In the genomic region with DNA sequence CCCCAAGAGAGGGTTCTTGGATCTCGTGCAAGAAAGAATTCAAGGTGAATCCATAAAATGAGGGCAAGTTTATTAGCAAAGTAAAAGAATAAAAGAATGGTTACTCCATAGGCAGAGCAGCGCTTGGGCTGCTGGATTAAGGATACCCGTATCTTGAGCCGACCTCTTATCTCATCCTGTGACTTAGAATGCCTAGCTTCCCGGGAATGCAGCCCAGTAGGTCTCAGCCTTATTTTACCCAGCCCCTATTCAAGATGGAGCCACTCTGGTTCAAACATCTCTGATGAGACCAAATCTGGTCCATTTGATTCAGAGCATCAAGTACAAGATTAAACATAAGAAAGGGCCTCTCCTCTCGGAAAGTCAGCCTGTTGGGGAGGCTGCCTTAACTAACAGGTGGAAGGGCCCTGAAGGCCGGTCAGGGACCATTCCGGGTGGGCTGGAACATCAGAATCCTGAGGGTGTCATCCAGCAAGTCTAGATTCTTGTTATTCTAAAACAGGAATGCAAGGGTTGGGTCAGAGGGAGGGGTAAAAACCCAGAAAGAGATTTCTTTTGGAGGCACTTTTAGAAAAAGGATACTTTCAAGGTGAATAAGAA, we compare ENCODE assay signal across 21 cellular contexts. TPM values are rescaled to one million over a fixed set of nuclear protein-coding genes. Genes with fewer than 3 reads are reported as not detected.
A peak's percentile ranks its signal among the peaks of the same experiment; 100 is the strongest.
DNase-seq lines count a peak whose midpoint lies in the region; ATAC-seq, FAIRE-seq and TF ChIP-seq lines count a peak whose summit lies in the region.
"Had no signal": no experiment of that assay in that cellular context is flagged by ENCODE, and none has a peak within 500 bp of the region (broad histone marks: within the 10 kb centered on the region; RNA-seq: fewer than 3 reads in every experiment).

No MANE protein-coding gene starts in this region.

- no peak for TF ChIP-seq EP300 in HepG2 (IDR thresholded peaks at IDR 0.05; ENCODE audit: low read depth in 2 of 2, low read length in 2 of 2)
- TF ChIP-seq EP300 in HepG2 (CRISPR knock-in tag; IDR thresholded peaks at IDR 0.05; ENCODE audit: borderline replicate concordance), result no peak
- no peak for TF ChIP-seq EP300 in upper lobe of left lung (IDR thresholded peaks at IDR 0.05)

- ATAC-seq in HepG2 (no peak), right lobe of liver (no peak), GM18867 (IDR thresholded peaks at IDR 0.05; ENCODE audit: unreplicated experiment) (no peak), upper lobe of left lung (ENCODE audit: low FRiP score in 2 of 2) (no peak)
- ATAC-seq in activated CD8-positive, alpha-beta T cell treated with anti-CD3 and anti-CD28 coated beads for 36 hours, result no peak
- ATAC-seq: esophagus mucosa, left ventricle myocardium superior, pancreas, PC-3 had no signal

- H3K9ac ChIP-seq in HepG2 (ENCODE audit: insufficient read depth, low read depth, low read length), result peak overlapping the region; percentile 37; the same call in 1 of the 2 replicates
- no peak overlapping the region for H3K9ac ChIP-seq in kidney (ENCODE audit: low read length in 2 of 2)

- H3K27me3 Mint-ChIP-seq in activated CD8-positive, alpha-beta T cell treated with anti-CD3 and anti-CD28 coated beads for 36 hours, result no peaks in the 10 kb centered on the region

- peak overlapping the region; percentile 65; the same call in 1 of the 2 replicates for H3K4me2 ChIP-seq in HepG2 (ENCODE audit: low read depth, low read length)

- TF ChIP-seq RAD21 in HepG2 (CRISPR knock-in tag; IDR thresholded peaks at IDR 0.05), result no peak

- H3K36me3 ChIP-seq in HepG2 (replicated peaks in 1 of 2; ENCODE audit: control insufficient read depth in 1 of 2, insufficient read depth in 2 of 2, low read length in 2 of 2) (no peaks in the 10 kb centered on the region; a peak in 1 of 5 replicates), right lobe of liver (no peaks in the 10 kb centered on the region), kidney (ENCODE audit: control insufficient read depth in 1 of 2, insufficient read depth in 2 of 2, low read length in 2 of 2) (no peaks in the 10 kb centered on the region), thyroid gland (no peaks in the 10 kb centered on the region), upper lobe of left lung (peaks cover 0 to 2% (median 1%) of the 10 kb centered on the region in 4 donors)
- H3K36me3 ChIP-seq: pancreas had no signal

- H3K27me3 ChIP-seq in HepG2 (ENCODE audit: control insufficient read depth in 1 of 2, insufficient read depth in 2 of 2, low read length in 2 of 2) (0 out of 5 replicates have a peak, but pooled peaks cover 0 to 4% of the 10 kb centered on the region in 2 experiments), right lobe of liver (no peaks in the 10 kb centered on the region), thyroid gland (no peaks in the 10 kb centered on the region), upper lobe of left lung (no peaks in the 10 kb centered on the region)
- H3K27me3 ChIP-seq: pancreas, testis had no signal

- no peaks in the 10 kb centered on the region for H4K20me1 ChIP-seq in HepG2 (ENCODE audit: insufficient read depth, low read length)

- BruUV-seq in HepG2 (replicated peaks; lab: Mats Ljungman, UMichigan), result no TSS peak

- intact Hi-C loops in HepG2 (cut with micrococcal nuclease; ENCODE audit: unreplicated experiment), result loop anchor here (1.0 to 2.0 kb wide), 3 partner anchors 13 to 41 kb away; no protein-coding TSS in a partner anchor
- intact Hi-C loops in right lobe of liver (cut with DNase I), result no loop called here
- intact Hi-C loops in activated CD8-positive, alpha-beta T cell treated with anti-CD3 and anti-CD28 coated beads for 36 hours (cut with micrococcal nuclease), result loop anchor here (5.0 kb wide), 1 partner anchor 42 kb away; no protein-coding TSS in a partner anchor
- intact Hi-C loops in kidney (cut with DNase I), result no loop called here
- intact Hi-C loops in thyroid gland (cut with DNase I), result no loop called here

- in situ Hi-C loops in HepG2 (cut with HindIII; ENCODE audit: extremely low pct_ligation_motif_present, low pct_unique_long_range_greater_than_20kb), result no loop called here

- H3K79me2 ChIP-seq in HepG2 (ENCODE audit: insufficient read depth, low read length), result no peaks in the 10 kb centered on the region

- H3K27ac ChIP-seq in HepG2 (ENCODE audit: extremely low read length, insufficient read depth, low read length) (peak overlapping the region; percentile 61), right lobe of liver (peak overlapping the region in 1 of 3 donors; percentile 69), kidney (ENCODE audit: low read depth in 2 of 2, low read length in 2 of 2) (no peak overlapping the region), thyroid gland (peak overlapping the region; percentile 14 to 95 (median 91)), upper lobe of left lung (no peak overlapping the region)
- H3K27ac ChIP-seq: pancreas, testis had no signal

- DNase-seq in HepG2 (ENCODE audit: low spot score), result no peak
- DNase-seq in right lobe of liver, result no peak
- DNase-seq in activated CD8-positive, alpha-beta T cell treated with anti-CD3 and anti-CD28 coated beads for 36 hours, result no peak
- DNase-seq in kidney, result peak; percentile 32
- no peak for DNase-seq in thyroid gland
- no peak for DNase-seq in UCSD-AML1 (lab: John Stamatoyannopoulos, UW; ENCODE audit: unreplicated experiment)
- no peak for DNase-seq in upper lobe of left lung
- DNase-seq: GOT3; left ventricle myocardium superior; NCI-H1048; NCI-H2107; NCI-H69; pancreas; PC-3; stimulated activated CD4-positive, alpha-beta T cell treated with anti-CD3 and anti-CD28 coated beads, Interleukin-2, amount 100 ng/mL, for 48 hours; testis had no signal

- TF ChIP-seq POLR2A in HepG2 (IDR thresholded peaks at IDR 0.05; ENCODE audit: insufficient read depth in 1 of 2, low read depth in 2 of 2, low read length in 2 of 2), result no peak
- TF ChIP-seq POLR2A in right lobe of liver (IDR thresholded peaks at IDR 0.05), result no peak
- TF ChIP-seq POLR2A in thyroid gland (IDR thresholded peaks at IDR 0.05), result no peak
- TF ChIP-seq POLR2A in upper lobe of left lung (IDR thresholded peaks at IDR 0.05), result no peak

- H3K9me3 ChIP-seq in HepG2 (ENCODE audit: low read length) (no peaks in the 10 kb centered on the region), right lobe of liver (no peaks in the 10 kb centered on the region), kidney (ENCODE audit: control insufficient read depth in 1 of 2, low read length in 2 of 2) (no peaks in the 10 kb centered on the region), thyroid gland (no peaks in the 10 kb centered on the region), upper lobe of left lung (no peaks in the 10 kb centered on the region)
- H3K9me3 ChIP-seq: pancreas, testis had no signal

- no peak overlapping the region for H2AFZ ChIP-seq in HepG2 (ENCODE audit: low read length)

- peak overlapping the region; percentile 84 for H3K4me3 Mint-ChIP-seq in activated CD8-positive, alpha-beta T cell treated with anti-CD3 and anti-CD28 coated beads for 36 hours

- H3K9me3 Mint-ChIP-seq in activated CD8-positive, alpha-beta T cell treated with anti-CD3 and anti-CD28 coated beads for 36 hours, result no peaks in the 10 kb centered on the region

- no peak for TF ChIP-seq CTCF in HepG2 (CRISPR knock-in tag; IDR thresholded peaks at IDR 0.05)
- TF ChIP-seq CTCF in right lobe of liver (IDR thresholded peaks at IDR 0.05), result no peak
- TF ChIP-seq CTCF in activated CD8-positive, alpha-beta T cell treated with anti-CD3 and anti-CD28 coated beads for 36 hours (IDR thresholded peaks at IDR 0.05), result no peak
- no peak for TF ChIP-seq CTCF in kidney (IDR thresholded peaks at IDR 0.05; ENCODE audit: borderline replicate concordance, extremely low read depth, insufficient read depth)
- TF ChIP-seq CTCF in thyroid gland (IDR thresholded peaks at IDR 0.05), result no peak
- no peak for TF ChIP-seq CTCF in upper lobe of left lung (IDR thresholded peaks at IDR 0.05)

- peak overlapping the region; percentile 79 for H3K27ac Mint-ChIP-seq in activated CD8-positive, alpha-beta T cell treated with anti-CD3 and anti-CD28 coated beads for 36 hours

- POLR2A ChIA-PET in HepG2 (lab: Yijun Ruan, JAX), result interaction anchor here (0.9 to 6.4 kb wide), 8 partner anchors 13 to 53 kb away, joined by 3 to 97 read pairs (median 9); a partner anchor contains a TSS
- POLR2A ChIA-PET in activated CD8-positive, alpha-beta T cell treated with anti-CD3 and anti-CD28 coated beads for 36 hours (lab: Charles Lee), result interaction anchor here (0.6 to 3.0 kb wide), 5 partner anchors 8 to 81 kb away, joined by 3 to 16 read pairs (median 3); no protein-coding TSS in a partner anchor

- H3K4me1 ChIP-seq in HepG2 (ENCODE audit: insufficient read depth, low read length) (peaks cover 70% of the 10 kb centered on the region), right lobe of liver (peaks cover 0 to 34% (median 9%) of the 10 kb centered on the region in 4 donors), kidney (ENCODE audit: control insufficient read depth in 1 of 2, insufficient read depth in 1 of 2, low read depth in 1 of 2, low read length in 2 of 2) (peaks cover 0 to 7% of the 10 kb centered on the region in 2 donors), thyroid gland (peaks cover 46 to 82% of the 10 kb centered on the region in 2 donors), upper lobe of left lung (peaks cover 19 to 53% (median 37%) of the 10 kb centered on the region in 4 donors)

- FAIRE-seq in HepG2 (lab: Jason Lieb, UNC) (no peak), kidney (lab: Jason Lieb, UNC) (no peak)
- FAIRE-seq: pancreas, TTC549 had no signal

- 83% methylated on average over 8 of the region's 8 CpGs for WGBS in HepG2 (ENCODE audit: low lambda C conversion rate)
- WGBS in right lobe of liver (ENCODE audit: insufficient coverage, low coverage, low lambda C conversion rate, missing lambda C conversion rate), result 74% methylated on average over 8 of the region's 8 CpGs
- WGBS in thyroid gland, 2 donors, result 92 to 93% methylated on average over 8 of the region's 8 CpGs
- 96 to 98% methylated on average over 8 of the region's 8 CpGs for WGBS in upper lobe of left lung, 2 donors

- CTCF ChIA-PET in HepG2 (lab: Yijun Ruan, JAX; ENCODE audit: low intra/inter-chr PET ratio, low total read pairs), result interaction anchor here (0.7 to 1.8 kb wide), 2 partner anchors 42 to 95 kb away, joined by 3 to 24 read pairs; no protein-coding TSS in a partner anchor
- CTCF ChIA-PET in activated CD8-positive, alpha-beta T cell treated with anti-CD3 and anti-CD28 coated beads for 36 hours (lab: Charles Lee), result interaction anchor here (0.9 to 4.6 kb wide), 11 partner anchors 8 to 101 kb away, joined by 3 to 82 read pairs (median 6); no protein-coding TSS in a partner anchor

- H3K36me3 Mint-ChIP-seq in activated CD8-positive, alpha-beta T cell treated with anti-CD3 and anti-CD28 coated beads for 36 hours (ENCODE audit: low read depth), result peaks cover 89% of the 10 kb centered on the region

- H3K4me3 ChIP-seq in HepG2 (replicated peaks in 1 of 3; ENCODE audit: insufficient read depth in 1 of 3, low read depth in 2 of 3, low read length in 3 of 3) (no peak overlapping the region), right lobe of liver (no peak overlapping the region), kidney (ENCODE audit: low read length in 2 of 2) (no peak overlapping the region), thyroid gland (replicated peaks in 1 of 3) (no peak overlapping the region), upper lobe of left lung (no peak overlapping the region)
- H3K4me3 ChIP-seq: pancreas, testis had no signal

- peaks cover 78% of the 10 kb centered on the region for H3K4me1 Mint-ChIP-seq in activated CD8-positive, alpha-beta T cell treated with anti-CD3 and anti-CD28 coated beads for 36 hours (ENCODE audit: low read depth)

RNA-seq across cellular contexts. Expression of a gene that starts 5.8 kb away (rescaled TPM):
- total RNA-seq in HepG2 (2016; rRNA removed; fragmentation: Illumina TruSeq; extraction: Trizol) (8.6 and 9.4 TPM in 2 replicates), right lobe of liver (10 to 100 TPM; 38.0 to 77.8 (median 58.7) TPM), kidney (42.0 TPM), thyroid gland (100 to 1,000 TPM in 3 of 4 donors, 10 to 100 TPM in 1; 63.7 to 136 (median 111) TPM), upper lobe of left lung (100 to 1,000 TPM in 1 of 6 donors, 10 to 100 TPM in 5; 44.0 to 101 (median 60.4) TPM)
- 1.8 and 2.1 TPM in 2 replicates for total RNA-seq in HepG2 (2016; cell fraction: cytosol; rRNA removed; fragmentation: Illumina TruSeq; extraction: Trizol; ENCODE audit: low read depth)
- total RNA-seq in HepG2 (2016; cell fraction: insoluble cytoplasmic fraction; rRNA removed; fragmentation: Illumina TruSeq; extraction: Trizol), result 6.4 and 9.6 TPM in 2 replicates
- total RNA-seq in HepG2 (2016; cell fraction: membrane; rRNA removed; fragmentation: Illumina TruSeq; extraction: Trizol), result 4.3 and 5.2 TPM in 2 replicates
- 10.2 and 10.4 TPM in 2 replicates for total RNA-seq in HepG2 (2016; cell fraction: nucleus; rRNA removed; fragmentation: Illumina TruSeq; extraction: Trizol)
- polyA plus RNA-seq in HepG2 (2011; rRNA removed) (5.8 and 9.1 TPM in 2 replicates), kidney (ENCODE audit: insufficient read depth, low read depth, low replicate concordance) (16.2 TPM)
- 4.3 and 4.7 TPM in 2 replicates for polyA plus RNA-seq in HepG2 (2011; cell fraction: cytosol; rRNA removed)
- 34.6 and 36.0 TPM in 2 replicates for polyA plus RNA-seq in HepG2 (2011; cell fraction: nucleus; rRNA removed)
- 9.7 and 12.9 TPM in 2 replicates for polyA plus RNA-seq in HepG2 (2012)
- 1.3 TPM in 2 replicates for polyA plus RNA-seq in HepG2 (2016; cell fraction: cytosol; fragmentation: Illumina TruSeq; extraction: Trizol; ENCODE audit: low read depth)
- polyA plus RNA-seq in HepG2 (2016; cell fraction: insoluble cytoplasmic fraction; fragmentation: Illumina TruSeq; extraction: Trizol; ENCODE audit: low read depth), result 4.3 and 6.8 TPM in 2 replicates
- 3.3 TPM in 2 replicates for polyA plus RNA-seq in HepG2 (2016; cell fraction: membrane; fragmentation: Illumina TruSeq; extraction: Trizol; ENCODE audit: low read depth)
- polyA plus RNA-seq in HepG2 (2016; cell fraction: nucleus; fragmentation: Illumina TruSeq; extraction: Trizol; ENCODE audit: insufficient read depth, low read depth), result 14.7 and 15.0 TPM in 2 replicates
- 3.6 and 13.9 TPM in 2 replicates for polyA minus RNA-seq in HepG2 (2011; rRNA and poly(A)+ RNA removed; ENCODE audit: low replicate concordance)
- 5.2 and 5.3 TPM in 2 replicates for polyA minus RNA-seq in HepG2 (2011; cell fraction: cytosol; rRNA and poly(A)+ RNA removed)
- polyA minus RNA-seq in HepG2 (2011; cell fraction: nucleus; rRNA and poly(A)+ RNA removed), result 11.6 and 16.2 TPM in 2 replicates
- total RNA-seq in activated CD8-positive, alpha-beta T cell treated with anti-CD3 and anti-CD28 coated beads for 36 hours, result 100 to 1,000 TPM; 247 to 251 TPM

RNA-seq across cellular contexts. Expression of a gene that starts 52.1 kb away (rescaled TPM):
- total RNA-seq in HepG2 (2016; rRNA removed; fragmentation: Illumina TruSeq; extraction: Trizol) (21.1 and 21.2 TPM in 2 replicates), right lobe of liver (10 to 100 TPM; 14.5 to 98.1 (median 43.9) TPM), kidney (2.1 TPM), thyroid gland (1 to 10 TPM in 2 of 4 donors, under 1 TPM in 1, not detected in 1; 0.67 to 1.3 (median 1.3) TPM), upper lobe of left lung (10 to 100 TPM in 3 of 6 donors, 1 to 10 TPM in 3; 2.0 to 40.6 (median 7.9) TPM)
- total RNA-seq in HepG2 (2016; cell fraction: cytosol; rRNA removed; fragmentation: Illumina TruSeq; extraction: Trizol; ENCODE audit: low read depth), result 6.3 and 8.3 TPM in 2 replicates
- 21.0 and 24.7 TPM in 2 replicates for total RNA-seq in HepG2 (2016; cell fraction: insoluble cytoplasmic fraction; rRNA removed; fragmentation: Illumina TruSeq; extraction: Trizol)
- total RNA-seq in HepG2 (2016; cell fraction: membrane; rRNA removed; fragmentation: Illumina TruSeq; extraction: Trizol), result 18.1 and 19.8 TPM in 2 replicates
- 16.3 and 16.9 TPM in 2 replicates for total RNA-seq in HepG2 (2016; cell fraction: nucleus; rRNA removed; fragmentation: Illumina TruSeq; extraction: Trizol)
- polyA plus RNA-seq in HepG2 (2011; rRNA removed) (101 and 142 TPM in 2 replicates), kidney (ENCODE audit: insufficient read depth, low read depth, low replicate concordance) (1.3 TPM)
- polyA plus RNA-seq in HepG2 (2011; cell fraction: cytosol; rRNA removed), result 92.3 and 115 TPM in 2 replicates
- 29.8 and 45.4 TPM in 2 replicates for polyA plus RNA-seq in HepG2 (2011; cell fraction: nucleus; rRNA removed)
- 96.1 and 98.3 TPM in 2 replicates for polyA plus RNA-seq in HepG2 (2012)
- 12.2 and 14.7 TPM in 2 replicates for polyA plus RNA-seq in HepG2 (2016; cell fraction: cytosol; fragmentation: Illumina TruSeq; extraction: Trizol; ENCODE audit: low read depth)
- polyA plus RNA-seq in HepG2 (2016; cell fraction: insoluble cytoplasmic fraction; fragmentation: Illumina TruSeq; extraction: Trizol; ENCODE audit: low read depth), result 46.6 and 48.4 TPM in 2 replicates
- polyA plus RNA-seq in HepG2 (2016; cell fraction: membrane; fragmentation: Illumina TruSeq; extraction: Trizol; ENCODE audit: low read depth), result 32.1 and 33.8 TPM in 2 replicates
- 23.4 and 24.9 TPM in 2 replicates for polyA plus RNA-seq in HepG2 (2016; cell fraction: nucleus; fragmentation: Illumina TruSeq; extraction: Trizol; ENCODE audit: insufficient read depth, low read depth)
- 0.42 and 94.0 TPM in 2 replicates for polyA minus RNA-seq in HepG2 (2011; rRNA and poly(A)+ RNA removed; ENCODE audit: low replicate concordance)
- polyA minus RNA-seq in HepG2 (2011; cell fraction: cytosol; rRNA and poly(A)+ RNA removed), result 35.5 and 37.1 TPM in 2 replicates
- 29.4 and 42.8 TPM in 2 replicates for polyA minus RNA-seq in HepG2 (2011; cell fraction: nucleus; rRNA and poly(A)+ RNA removed)
- under 1 TPM; 0.50 to 0.85 TPM for total RNA-seq in activated CD8-positive, alpha-beta T cell treated with anti-CD3 and anti-CD28 coated beads for 36 hours
- total RNA-seq: glomerular endothelial cell, SK-MEL-5 had no signal

Comparison
In these comparisons a context has a peak if more than half of its experiments do, and no peak if none do; other contexts are left out.
1. intact Hi-C loops: an anchor here in HepG2 (1.0 to 2.0 kb wide) and activated CD8-positive, alpha-beta T cell treated with anti-CD3 and anti-CD28 coated beads for 36 hours (5.0 kb wide); none called in right lobe of liver, kidney and thyroid gland.
2. H3K27ac ChIP-seq: peak in HepG2 (single experiment) and thyroid gland (3 of 3); none in kidney (0 of 2) and upper lobe of left lung (0 of 4).